9 cellular contexts compared by ENCODE assay signal in the genomic region with DNA sequence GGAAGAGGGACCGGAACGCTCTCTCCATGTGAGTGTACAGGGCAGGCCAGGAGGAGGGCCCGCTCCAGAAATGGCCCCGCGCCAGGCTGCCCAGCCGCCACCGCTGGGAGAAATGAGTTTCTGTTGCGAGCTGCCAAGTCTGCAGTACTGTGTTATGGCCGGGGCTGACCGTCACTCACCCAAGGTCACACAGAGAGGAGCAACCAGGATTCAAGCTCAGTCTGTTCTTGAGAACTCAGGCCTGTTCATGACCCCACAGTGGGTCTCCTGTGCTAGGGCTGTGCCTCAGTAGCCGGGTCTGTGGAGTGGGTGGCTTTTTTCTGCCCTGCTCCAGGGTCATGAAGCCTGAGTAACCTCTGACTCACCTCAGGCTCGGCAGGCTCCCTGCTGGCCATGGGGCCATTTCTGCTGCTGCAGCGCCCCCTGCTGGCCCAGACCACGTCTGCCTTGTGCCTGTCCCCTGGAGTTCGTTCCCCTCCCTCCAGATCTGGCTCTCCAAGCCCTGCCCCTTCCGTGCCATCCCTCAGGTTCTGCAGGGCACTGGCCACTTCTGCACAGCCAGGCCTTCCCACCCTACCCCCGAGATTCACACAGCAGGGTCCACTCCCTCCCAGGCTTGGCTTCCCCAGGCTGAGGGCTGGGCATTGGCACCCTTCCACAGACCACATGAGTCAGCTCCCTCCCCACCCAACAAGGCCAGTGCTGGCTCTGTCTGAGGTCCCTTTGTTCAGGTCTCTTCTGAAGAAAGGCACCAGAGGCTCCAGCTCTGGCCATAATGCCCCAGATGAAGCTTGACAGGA. TPM values are rescaled to one million over a fixed set of nuclear protein-coding genes. Genes with fewer than 3 reads are reported as not detected.
A peak's percentile ranks its signal among the peaks of the same experiment; 100 is the strongest.
DNase-seq lines count a peak whose midpoint lies in the region; ATAC-seq and TF ChIP-seq lines count a peak whose summit lies in the region.
"Had no signal": no experiment of that assay in that cellular context is flagged by ENCODE, and none has a peak within 500 bp of the region (broad histone marks: within the 10 kb centered on the region; RNA-seq: fewer than 3 reads in every experiment).

No MANE protein-coding gene starts in this region.

- no peaks in the 10 kb centered on the region for H4K20me1 ChIP-seq in OCI-LY7 (ENCODE audit: insufficient read depth, low read length)

- no peak overlapping the region for H3K27ac Mint-ChIP-seq in naive thymus-derived CD8-positive, alpha-beta T cell
- H3K27ac Mint-ChIP-seq: activated naive CD8-positive, alpha-beta T cell had no signal

- peak; percentile 82 for TF ChIP-seq CTCF in OCI-LY7 (conservative IDR thresholded peaks at IDR 0.05; ENCODE audit: low read length)

- intact Hi-C loops in OCI-LY7 (cut with micrococcal nuclease; ENCODE audit: unreplicated experiment) = loop anchor here (1.0 to 5.0 kb wide), 2 partner anchors 150 to 164 kb away; no protein-coding TSS in a partner anchor

- H3K4me2 ChIP-seq in OCI-LY7 (ENCODE audit: low read length) = no peak overlapping the region

- no peaks in the 10 kb centered on the region for H3K9me3 Mint-ChIP-seq in naive thymus-derived CD8-positive, alpha-beta T cell

- no TSS peak for BruUV-seq in OCI-LY7 (replicated peaks; lab: Mats Ljungman, UMichigan)

- no peaks in the 10 kb centered on the region for H3K36me3 Mint-ChIP-seq in naive thymus-derived CD8-positive, alpha-beta T cell
- H3K36me3 Mint-ChIP-seq: activated naive CD8-positive, alpha-beta T cell had no signal

- DNase-seq in DMS153 (lab: John Stamatoyannopoulos, UW) (peak; percentile 85), HK-2 (ENCODE audit: unreplicated experiment) (peak; percentile 97), OCI-LY7 (ENCODE audit: low spot score) (peak; percentile 60), fibroblast of gingiva (ENCODE audit: low read depth) (peak; percentile 74)
- DNase-seq in activated T-cell treated with anti-CD3 and anti-CD28 coated beads, Interleukin-2, amount 50 U/mL, for 1 hour = peak; percentile 72
- peak; percentile 36 to 72 (median 53) for DNase-seq in naive thymus-derived CD8-positive, alpha-beta T cell
- DNase-seq in stimulated activated CD8-positive, alpha-beta memory T cell treated with anti-CD3 and anti-CD28 coated beads, Interleukin-7, amount 100 ng/mL, for 48 hours (ENCODE audit: extremely low read depth in 1 of 2, low read depth in 1 of 2) = peak; percentile 66 to 69

- H3K9me3 ChIP-seq in OCI-LY7 (ENCODE audit: low read length) = no peaks in the 10 kb centered on the region

- POLR2A ChIA-PET in OCI-LY7 (lab: Charles Lee) = no interaction called here
- POLR2A ChIA-PET in naive thymus-derived CD8-positive, alpha-beta T cell (lab: Charles Lee) = no interaction called here

- no peaks in the 10 kb centered on the region for H3K79me2 ChIP-seq in OCI-LY7 (ENCODE audit: insufficient read depth, low read depth, low read length)

- no peak overlapping the region for H3K4me3 Mint-ChIP-seq in naive thymus-derived CD8-positive, alpha-beta T cell
- H3K4me3 Mint-ChIP-seq: activated naive CD8-positive, alpha-beta T cell had no signal

- no peak overlapping the region for H3K27ac ChIP-seq in OCI-LY7 (ENCODE audit: low read depth, low read length, poor library complexity, severe bottlenecking)

- H3K4me1 Mint-ChIP-seq in naive thymus-derived CD8-positive, alpha-beta T cell = peaks cover 0 to 6% (median 1%) of the 10 kb centered on the region in 4 donors

- peak; percentile 53 to 74 for ATAC-seq in naive thymus-derived CD8-positive, alpha-beta T cell
- no peak for ATAC-seq in HG02759 (IDR thresholded peaks at IDR 0.05; ENCODE audit: unreplicated experiment)

- no peak overlapping the region for H2AFZ ChIP-seq in OCI-LY7 (ENCODE audit: low read length)

- CTCF ChIA-PET in OCI-LY7 (lab: Charles Lee; ENCODE audit: unreplicated experiment) = no interaction called here

- H3K9me2 ChIP-seq in OCI-LY7 (ENCODE audit: insufficient read depth, low read length) = no peaks in the 10 kb centered on the region

- peaks cover 21 to 48% (median 29%) of the 10 kb centered on the region in 5 donors for H3K27me3 Mint-ChIP-seq in naive thymus-derived CD8-positive, alpha-beta T cell

- H3K4me3 ChIP-seq in OCI-LY7 (ENCODE audit: low read depth, low read length, poor library complexity, severe bottlenecking) = no peak overlapping the region

- no peaks in the 10 kb centered on the region for H3K4me1 ChIP-seq in OCI-LY7 (ENCODE audit: insufficient read depth, low read length, poor library complexity, severe bottlenecking)

- H3K36me3 ChIP-seq in OCI-LY7 (ENCODE audit: insufficient read depth, low read length) = no peaks in the 10 kb centered on the region

RNA-seq across cellular contexts. Expression of gene EDN2, which starts 51.8 kb away (rescaled TPM):
- not detected in 2 replicates for total RNA-seq in OCI-LY7 (2014; rRNA removed; shearing (Covaris generic))
- not detected in 2 replicates for total RNA-seq in OCI-LY7 (2022)
- total RNA-seq in naive thymus-derived CD8-positive, alpha-beta T cell = not detected
- polyA plus RNA-seq in naive thymus-derived CD8-positive, alpha-beta T cell = not detected
